In the genomic region with DNA sequence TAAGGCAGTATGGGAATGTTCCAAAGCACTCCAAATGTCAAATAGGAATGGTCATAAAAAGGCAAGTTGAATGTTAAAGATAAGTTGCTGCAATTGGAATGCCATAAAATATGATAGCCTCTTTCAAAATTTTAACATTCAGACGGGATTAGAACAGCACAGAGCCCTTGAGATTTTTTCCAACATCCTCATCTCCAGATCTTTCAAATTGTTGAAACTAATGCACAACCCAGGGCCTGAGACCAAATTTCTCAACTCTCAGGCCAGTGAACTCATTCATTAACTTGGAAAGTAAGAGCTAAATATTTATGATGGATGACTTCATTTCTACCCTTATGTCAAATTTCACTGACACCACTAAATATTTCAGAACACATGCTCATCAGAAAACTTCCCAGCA, we compare ENCODE assay signal across 22 cellular contexts.
DNase-seq lines count a peak whose midpoint lies in the region; ATAC-seq, FAIRE-seq and TF ChIP-seq lines count a peak whose summit lies in the region.
"Had no signal": no experiment of that assay in that cellular context is flagged by ENCODE, and none has a peak within 500 bp of the region (broad histone marks: within the 10 kb centered on the region; RNA-seq: fewer than 3 reads in every experiment).

No MANE protein-coding gene starts in this region.

- H3K9me3 Mint-ChIP-seq in WTC11: peaks cover 38% of the 10 kb centered on the region
- peaks cover 31% of the 10 kb centered on the region for H3K9me3 Mint-ChIP-seq in chondrocyte (ENCODE audit: low read depth)
- H3K9me3 Mint-ChIP-seq in effector memory CD8-positive, alpha-beta T cell: peaks cover 4 to 7% of the 10 kb centered on the region in 2 donors

- TF ChIP-seq POLR2A in GM12891 (IDR thresholded peaks at IDR 0.05; ENCODE audit: low read depth, low read length): no peak

- no peak for FAIRE-seq in GM12891 (lab: Jason Lieb, UNC)
- FAIRE-seq: A204.1, GM12892, GM19239 had no signal

- H3K4me3 Mint-ChIP-seq in WTC11 (no peak overlapping the region), chondrocyte (ENCODE audit: unreplicated experiment) (no peak overlapping the region)
- H3K4me3 Mint-ChIP-seq in effector memory CD8-positive, alpha-beta T cell: no peak overlapping the region
- H3K4me3 Mint-ChIP-seq: CD4-positive, CD25-positive, alpha-beta regulatory T cell; CD8-positive, alpha-beta T cell; GM23338; H9 had no signal

- CTCF ChIA-PET in WTC11 (lab: Charles Lee): interaction anchor here (0.8 kb wide), 1 partner anchor 61 kb away, joined by 3 read pairs; no protein-coding TSS in a partner anchor

- H3K27ac Mint-ChIP-seq in WTC11 (peak overlapping the region; percentile 57; the same call in 1 of the 2 replicates), chondrocyte (ENCODE audit: unreplicated experiment) (no peak overlapping the region)
- H3K27ac Mint-ChIP-seq in effector memory CD8-positive, alpha-beta T cell: no peak overlapping the region
- H3K27ac Mint-ChIP-seq: CD4-positive, CD25-positive, alpha-beta regulatory T cell; CD8-positive, alpha-beta T cell; GM23338 had no signal

- no peak for ATAC-seq in WTC11
- ATAC-seq in effector memory CD8-positive, alpha-beta T cell (replicated peaks): no peak
- ATAC-seq: CD8-positive, alpha-beta T cell; HCT116 had no signal

- POLR2A ChIA-PET in WTC11 (lab: Charles Lee): no interaction called here

- H3K36me3 Mint-ChIP-seq in WTC11 (peaks cover 26% of the 10 kb centered on the region), chondrocyte (ENCODE audit: low read depth) (no peaks in the 10 kb centered on the region)
- no peaks in the 10 kb centered on the region for H3K36me3 Mint-ChIP-seq in effector memory CD8-positive, alpha-beta T cell (ENCODE audit: insufficient read depth)
- H3K36me3 Mint-ChIP-seq: CD4-positive, CD25-positive, alpha-beta regulatory T cell; CD8-positive, alpha-beta T cell had no signal

- H3K4me1 Mint-ChIP-seq in WTC11: peaks cover 19% of the 10 kb centered on the region
- H3K4me1 Mint-ChIP-seq in chondrocyte (ENCODE audit: low read depth): no peaks in the 10 kb centered on the region
- no peaks in the 10 kb centered on the region for H3K4me1 Mint-ChIP-seq in effector memory CD8-positive, alpha-beta T cell (ENCODE audit: low read depth in 2 of 2)
- H3K4me1 Mint-ChIP-seq: CD4-positive, CD25-positive, alpha-beta regulatory T cell had no signal

- H3K4me3 ChIP-seq in AG09309 (ENCODE audit: control insufficient read depth, low read depth, low read length) (no peak overlapping the region), fibroblast of villous mesenchyme (ENCODE audit: low read depth, low read length) (no peak overlapping the region)
- H3K4me3 ChIP-seq: BLaER1, GM23338 had no signal

- DNase-seq in AG09309 (ENCODE audit: low read depth): peak; percentile 5
- peak; percentile 83 for DNase-seq in EH (ENCODE audit: low read depth)
- DNase-seq in WTC11 (ENCODE audit: low spot score): no peak
- peak; percentile 18 for DNase-seq in fibroblast of villous mesenchyme (ENCODE audit: low read depth)
- no peak for DNase-seq in chondrocyte (ENCODE audit: low spot score)
- DNase-seq in effector memory CD8-positive, alpha-beta T cell: no peak
- DNase-seq in GM12891 (ENCODE audit: insufficient read length, low spot score): no peak
- no peak for DNase-seq in LoVo (ENCODE audit: low spot score)
- DNase-seq: Caco-2; CD4-positive, CD25-positive, alpha-beta regulatory T cell; CD8-positive, alpha-beta T cell; DMS153; DND-41; EL; GDM1; H9 had no signal

- TF ChIP-seq CTCF in AG09309 (IDR thresholded peaks at IDR 0.05; ENCODE audit: control insufficient read depth, insufficient read depth, low read depth, low read length, missing control alignments) (no peak), WTC11 (IDR thresholded peaks at IDR 0.05) (no peak), fibroblast of villous mesenchyme (IDR thresholded peaks at IDR 0.05; ENCODE audit: insufficient read depth, low read depth, low read length) (no peak), chondrocyte (IDR thresholded peaks at IDR 0.05) (no peak)

- H3K27me3 Mint-ChIP-seq in WTC11 (ENCODE audit: low read depth) (no peaks in the 10 kb centered on the region), chondrocyte (ENCODE audit: low read depth) (no peaks in the 10 kb centered on the region)
- H3K27me3 Mint-ChIP-seq in effector memory CD8-positive, alpha-beta T cell: peaks cover 0 to 19% of the 10 kb centered on the region in 2 donors

TF ChIP-seq in WTC11, 78 proteins besides CTCF, POLR2A, EP300 and RAD21 (continues in another document):
- no peak for TF ChIP-seq SMAD4 (CRISPR knock-in tag; IDR thresholded peaks at IDR 0.05)
- TF ChIP-seq RORB (CRISPR knock-in tag; IDR thresholded peaks at IDR 0.05): no peak
- no peak for TF ChIP-seq OVOL2 (CRISPR knock-in tag; IDR thresholded peaks at IDR 0.05; ENCODE audit: borderline replicate concordance)
- TF ChIP-seq ZNF671 (CRISPR knock-in tag; IDR thresholded peaks at IDR 0.05): no peak
- no peak for TF ChIP-seq TCF7 (CRISPR knock-in tag; IDR thresholded peaks at IDR 0.05; ENCODE audit: low read depth)
- TF ChIP-seq, protein P1, sequence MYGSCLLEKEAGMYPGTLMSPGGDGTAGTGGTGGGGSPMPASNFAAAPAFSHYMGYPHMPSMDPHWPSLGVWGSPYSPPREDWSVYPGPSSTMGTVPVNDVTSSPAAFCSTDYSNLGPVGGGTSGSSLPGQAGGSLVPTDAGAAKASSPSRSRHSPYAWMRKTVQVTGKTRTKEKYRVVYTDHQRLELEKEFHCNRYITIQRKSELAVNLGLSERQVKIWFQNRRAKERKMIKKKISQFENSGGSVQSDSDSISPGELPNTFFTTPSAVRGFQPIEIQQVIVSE (CRISPR knock-in tag; IDR thresholded peaks at IDR 0.05; ENCODE audit: borderline replicate concordance): no peak
- TF ChIP-seq, protein P2, sequence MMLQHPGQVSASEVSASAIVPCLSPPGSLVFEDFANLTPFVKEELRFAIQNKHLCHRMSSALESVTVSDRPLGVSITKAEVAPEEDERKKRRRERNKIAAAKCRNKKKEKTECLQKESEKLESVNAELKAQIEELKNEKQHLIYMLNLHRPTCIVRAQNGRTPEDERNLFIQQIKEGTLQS (CRISPR knock-in tag; conservative IDR thresholded peaks at IDR 0.05): no peak
- TF ChIP-seq JUN (CRISPR knock-in tag; IDR thresholded peaks at IDR 0.05): no peak
- no peak for TF ChIP-seq ZNF232 (CRISPR knock-in tag; IDR thresholded peaks at IDR 0.05)

TF ChIP-seq in GM12891, 5 proteins besides CTCF, POLR2A, EP300 and RAD21:
- TF ChIP-seq TAF1 (IDR thresholded peaks at IDR 0.05; ENCODE audit: low read depth, low read length) (no peak), POLR2AphosphoS5 (IDR thresholded peaks at IDR 0.05; ENCODE audit: low read depth, low read length) (no peak), SPI1 (IDR thresholded peaks at IDR 0.05; ENCODE audit: low read depth, low read length) (no peak), POU2F2 (IDR thresholded peaks at IDR 0.05; ENCODE audit: low read depth, low read length) (no peak), PAX5 (IDR thresholded peaks at IDR 0.05; ENCODE audit: insufficient read depth, low read length, severe bottlenecking) (no peak)

Comparison
In these comparisons a context has a peak if more than half of its experiments do, and no peak if none do; other contexts are left out.
1. DNase-seq: peak in AG09309 (single experiment), EH (single experiment) and fibroblast of villous mesenchyme (single experiment); none in WTC11 (single experiment), chondrocyte (single experiment), effector memory CD8-positive, alpha-beta T cell (0 of 3), GM12891 (single experiment) and LoVo (single experiment).